ENCODE assay signal across 1 cellular context in genomic region chr1:153649137-153649866, GRCh38.
TF ChIP-seq lines count a peak whose summit lies in the region.

No MANE protein-coding gene starts in this region.

TF ChIP-seq in IMR-90, 13 proteins besides CTCF, POLR2A, EP300 and RAD21:
- TF ChIP-seq FOS (IDR thresholded peaks at IDR 0.05; ENCODE audit: low read depth, low read length) = no peak
- no peak for TF ChIP-seq USF2 (IDR thresholded peaks at IDR 0.05; ENCODE audit: low read depth, low read length)
- no peak for TF ChIP-seq CHD1 (IDR thresholded peaks at IDR 0.05; ENCODE audit: low read depth, low read length)
- TF ChIP-seq NFE2L2 (IDR thresholded peaks at IDR 0.05; ENCODE audit: low read depth, low read length) = no peak
- TF ChIP-seq CEBPB (IDR thresholded peaks at IDR 0.05; ENCODE audit: low read depth, low read length) = no peak
